27 cellular contexts compared by ENCODE assay signal in the genomic region with DNA sequence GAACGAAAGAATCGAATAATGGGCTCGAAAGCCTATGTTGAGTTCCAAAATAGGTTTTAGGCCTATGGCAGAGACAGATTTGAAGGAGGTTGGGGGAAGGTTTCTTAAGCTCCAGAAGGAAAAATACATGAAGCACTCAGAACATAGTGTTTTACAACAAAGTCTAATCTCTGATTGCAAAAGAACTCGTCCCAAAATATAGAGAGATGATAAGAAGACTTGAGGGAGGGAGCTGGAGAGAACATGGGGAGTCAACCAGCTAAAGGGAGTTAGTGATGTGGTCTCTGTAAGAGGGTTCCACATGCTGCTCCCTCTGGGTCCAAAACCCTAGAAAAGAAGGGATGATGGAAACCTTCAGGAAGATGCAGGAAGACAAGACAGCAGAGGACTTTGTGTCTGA.
"Had no signal": no experiment of that assay in that cellular context is flagged by ENCODE, and none has a peak within 500 bp of the region (broad histone marks: within the 10 kb centered on the region; RNA-seq: fewer than 3 reads in every experiment).

No MANE protein-coding gene starts in this region.

- H3K27me3 ChIP-seq: esophagus squamous epithelium had no signal

- H3K27ac ChIP-seq: body of pancreas, epithelial cell of prostate, esophagus squamous epithelium, WERI-Rb-1 had no signal

- H3K36me3 ChIP-seq: esophagus squamous epithelium, WERI-Rb-1 had no signal

- H3K9me3 Mint-ChIP-seq: activated B cell treated with CpG ODN at 0.5 μM for 24 hours; activated CD8-positive, alpha-beta T cell treated with anti-CD3 and anti-CD28 coated beads for 36 hours; activated naive CD4-positive, alpha-beta T cell treated with anti-CD3 and anti-CD28 coated beads for 36 hours; activated T-helper 1 cell treated with anti-CD3 and anti-CD28 coated beads, Interleukin-12 subunit alpha, Interleukin-12 subunit beta, Interleukin-2, Interleukin-4 antibody, amounts not matched to agents 30 ng/mL and 10 ng/mL and 1 ng/mL, durations not matched to agents 14 hours and 24 hours and 36 hours; activated T-helper 2 cell treated with anti-CD3 and anti-CD28 coated beads, Interferon-gamma antibody, Interleukin-2, Interleukin-4, amounts not matched to agents 10 μg/mL and 5 μg/mL and 100 μg/mL, durations not matched to agents 14 hours and 24 hours and 36 hours; T-helper 2 cell treated with Interferon-gamma antibody and Interleukin-4, amounts not matched to agents 5 μg/mL and 100 μg/mL, for 36 hours had no signal

- DNase-seq: activated B cell treated with CpG ODN at 0.5 μM for 24 hours; activated CD4-positive, alpha-beta T cell treated with anti-CD3 and anti-CD28 coated beads for 48 hours; activated CD4-positive, alpha-beta T cell treated with anti-CD3 and anti-CD28 coated beads, Interleukin-2, amount 50 U/mL, for 1 hour; activated CD4-positive, alpha-beta T cell treated with anti-CD3 and anti-CD28 coated beads, Interleukin-2, amount 50 U/mL, for 48 hours; activated CD8-positive, alpha-beta memory T cell treated with anti-CD3 and anti-CD28 coated beads for 24 hours; activated CD8-positive, alpha-beta T cell treated with anti-CD3 and anti-CD28 coated beads for 36 hours; activated effector memory CD4-positive, alpha-beta T cell treated with anti-CD3 and anti-CD28 coated beads, Interleukin-2, amount 50 U/mL, for 16 hours; activated naive CD4-positive, alpha-beta T cell treated with anti-CD3 and anti-CD28 coated beads for 36 hours; activated T-cell treated with anti-CD3 and anti-CD28 coated beads, Interleukin-2, amount 50 U/mL, for 48 hours; amygdala; aorta; body of pancreas; caudate nucleus; cortex of kidney; effector CD8-positive, alpha-beta T cell; esophagus squamous epithelium; head of caudate nucleus; T-helper 1 cell; T-helper 17 cell; T1000; WERI-Rb-1 had no signal

- H3K27me3 Mint-ChIP-seq: activated B cell treated with CpG ODN at 0.5 μM for 24 hours had no signal

- H3K9me3 ChIP-seq: body of pancreas, esophagus squamous epithelium had no signal

- H3K4me3 Mint-ChIP-seq: activated B cell treated with CpG ODN at 0.5 μM for 24 hours; activated CD8-positive, alpha-beta T cell treated with anti-CD3 and anti-CD28 coated beads for 36 hours; activated naive CD4-positive, alpha-beta T cell treated with anti-CD3 and anti-CD28 coated beads for 36 hours; activated naive CD8-positive, alpha-beta T cell; activated T-helper 1 cell treated with anti-CD3 and anti-CD28 coated beads, Interleukin-12 subunit alpha, Interleukin-12 subunit beta, Interleukin-2, Interleukin-4 antibody, amounts not matched to agents 30 ng/mL and 10 ng/mL and 1 ng/mL, durations not matched to agents 14 hours and 24 hours and 36 hours; T-helper 17 cell; T-helper 2 cell treated with Interferon-gamma antibody and Interleukin-4, amounts not matched to agents 5 μg/mL and 100 μg/mL, for 36 hours had no signal

- H3K4me3 ChIP-seq: body of pancreas, esophagus squamous epithelium had no signal

- H3K27ac Mint-ChIP-seq: activated B cell treated with CpG ODN at 0.5 μM for 24 hours; activated CD8-positive, alpha-beta T cell treated with anti-CD3 and anti-CD28 coated beads for 36 hours; activated naive CD4-positive, alpha-beta T cell treated with anti-CD3 and anti-CD28 coated beads for 36 hours; activated naive CD8-positive, alpha-beta T cell; activated T-helper 1 cell treated with anti-CD3 and anti-CD28 coated beads, Interleukin-12 subunit alpha, Interleukin-12 subunit beta, Interleukin-2, Interleukin-4 antibody, amounts not matched to agents 30 ng/mL and 10 ng/mL and 1 ng/mL, durations not matched to agents 14 hours and 24 hours and 36 hours; activated T-helper 2 cell treated with anti-CD3 and anti-CD28 coated beads, Interferon-gamma antibody, Interleukin-2, Interleukin-4, amounts not matched to agents 10 μg/mL and 5 μg/mL and 100 μg/mL, durations not matched to agents 14 hours and 24 hours and 36 hours; T-helper 17 cell; T-helper 2 cell treated with Interferon-gamma antibody and Interleukin-4, amounts not matched to agents 5 μg/mL and 100 μg/mL, for 36 hours had no signal

- ATAC-seq: activated CD4-positive, CD25-positive, alpha-beta regulatory T cell treated with anti-CD3 and anti-CD28 coated beads, Interleukin-2, amount 50 U/mL, for 24 hours; activated CD8-positive, alpha-beta T cell treated with anti-CD3 and anti-CD28 coated beads for 36 hours; body of pancreas; T-helper 17 cell had no signal

- H3K4me1 ChIP-seq: body of pancreas, esophagus squamous epithelium had no signal

- H3K4me1 Mint-ChIP-seq: activated B cell treated with CpG ODN at 0.5 μM for 24 hours, T-helper 17 cell had no signal

- H3K36me3 Mint-ChIP-seq: activated naive CD8-positive, alpha-beta T cell had no signal
